10 cellular contexts compared by ENCODE assay signal in the genomic region with DNA sequence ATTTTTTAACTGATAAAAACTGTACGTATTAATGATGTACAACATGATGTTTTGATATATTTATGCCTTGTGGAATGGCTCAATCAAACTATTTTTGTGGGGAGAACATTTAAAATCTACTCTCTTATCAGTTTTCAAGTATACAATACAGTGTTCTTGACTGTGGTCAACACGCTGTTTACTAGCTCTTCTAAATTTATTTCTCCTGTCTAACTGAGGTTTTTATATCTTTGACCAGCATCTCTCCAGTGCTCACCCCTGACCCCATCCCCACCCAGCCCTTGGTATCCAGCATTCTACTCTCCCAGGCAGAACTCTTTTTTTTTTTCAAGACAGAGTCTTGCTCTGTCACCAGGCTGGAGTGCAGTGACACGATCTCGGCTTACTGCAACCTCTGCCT.
"Had no signal": no experiment of that assay in that cellular context is flagged by ENCODE, and none has a peak within 500 bp of the region (broad histone marks: within the 10 kb centered on the region; RNA-seq: fewer than 3 reads in every experiment).

No MANE protein-coding gene starts in this region.

- H3K4me2 ChIP-seq: GM23338 had no signal

- H3K9ac ChIP-seq: GM23248 had no signal

- H3K36me3 ChIP-seq: HAP-1 had no signal

- H3K4me1 ChIP-seq: HAP-1 had no signal

- H3K4me3 ChIP-seq: GM23248, GM23338, HAP-1 had no signal

- FAIRE-seq: H1, H54 had no signal

- H2AFZ ChIP-seq: GM23248 had no signal

- H3K27ac ChIP-seq: GM23248 had no signal

- DNase-seq: GM23248, GOT3, H7, H9, HCEC 1CT, HFFc6 had no signal
